Comparison of ENCODE assay signal across 15 cellular contexts in the genomic region with DNA sequence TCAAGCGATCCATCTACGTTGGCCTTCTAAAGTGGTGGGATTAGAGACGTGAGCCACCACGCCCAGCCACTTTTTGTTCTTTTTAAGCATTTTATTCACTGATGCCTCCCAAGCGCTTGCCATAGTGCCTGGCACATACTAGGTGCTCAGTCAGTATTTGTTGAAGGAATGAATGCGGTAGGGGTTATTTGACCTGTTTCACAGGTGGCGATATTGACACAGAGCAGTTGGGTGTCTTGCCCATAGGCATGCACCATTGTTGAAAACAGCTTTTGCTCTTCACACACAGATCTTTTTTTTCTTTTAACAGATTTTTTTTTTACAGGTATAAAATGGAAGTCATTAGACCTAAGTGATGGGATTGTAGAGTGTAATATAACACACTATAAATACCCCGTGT. TPM values are rescaled to one million over a fixed set of nuclear protein-coding genes. Genes with fewer than 3 reads are reported as not detected.
"Had no signal": no experiment of that assay in that cellular context is flagged by ENCODE, and none has a peak within 500 bp of the region (broad histone marks: within the 10 kb centered on the region; RNA-seq: fewer than 3 reads in every experiment).

No MANE protein-coding gene starts in this region.

- H3K9me3 ChIP-seq: gastroesophageal sphincter, left lung, suprapubic skin, upper lobe of left lung had no signal

- H3K4me3 Mint-ChIP-seq: activated CD4-positive, alpha-beta memory T cell treated with anti-CD3 and anti-CD28 coated beads, Interleukin-2, amount 10 ng/mL, durations not matched to agents 7 days and 5 days had no signal

- H3K27me3 Mint-ChIP-seq: activated CD4-positive, alpha-beta memory T cell treated with anti-CD3 and anti-CD28 coated beads, Interleukin-2, amount 10 ng/mL, durations not matched to agents 7 days and 5 days had no signal

- H3K27ac Mint-ChIP-seq: activated CD4-positive, alpha-beta memory T cell treated with anti-CD3 and anti-CD28 coated beads, Interleukin-2, amount 10 ng/mL, durations not matched to agents 7 days and 5 days had no signal

- H3K27ac ChIP-seq: coronary artery, epithelial cell of prostate, gastroesophageal sphincter, left lung, suprapubic skin had no signal

- H3K4me3 ChIP-seq: coronary artery, gastroesophageal sphincter, left lung, suprapubic skin, upper lobe of left lung had no signal

- H3K9me3 Mint-ChIP-seq: activated CD4-positive, alpha-beta memory T cell treated with anti-CD3 and anti-CD28 coated beads, Interleukin-2, amount 10 ng/mL, durations not matched to agents 7 days and 5 days had no signal

- DNase-seq: activated CD4-positive, alpha-beta memory T cell treated with anti-CD3 and anti-CD28 coated beads, Interleukin-2, amount 10 ng/mL, durations not matched to agents 7 days and 5 days; activated CD4-positive, CD25-positive, alpha-beta regulatory T cell treated with anti-CD3 and anti-CD28 coated beads, Interleukin-2, amount 50 U/mL, for 72 hours; activated CD8-positive, alpha-beta memory T cell treated with anti-CD3 and anti-CD28 coated beads, Interleukin-2, amount 50 U/mL, for 48 hours; caudate nucleus; effector CD8-positive, alpha-beta T cell; left lung; mesendoderm; stimulated activated CD4-positive, alpha-beta T cell treated with anti-CD3 and anti-CD28 coated beads, Interleukin-12 subunit alpha, Interleukin-12 subunit beta, amount 100 ng/mL, for 4 hours; stimulated activated naive CD4-positive, alpha-beta T cell treated with Interleukin-2 at 50 U/mL for 16 hours; upper lobe of left lung had no signal

- ATAC-seq: gastroesophageal sphincter, left lung had no signal

- H3K27me3 ChIP-seq: gastroesophageal sphincter, left lung, suprapubic skin, upper lobe of left lung had no signal

- H3K36me3 ChIP-seq: gastroesophageal sphincter, left lung, suprapubic skin, upper lobe of left lung had no signal

RNA-seq across cellular contexts. Expression of a gene that starts 24.6 kb away (rescaled TPM):
- polyA plus RNA-seq: neural cell had no signal
